8 cellular contexts compared by ENCODE assay signal in genomic region chr1:167533851-167534300, GRCh38. TPM values are rescaled to one million over a fixed set of nuclear protein-coding genes. Genes with fewer than 3 reads are reported as not detected.
DNase-seq lines count a peak whose midpoint lies in the region; ATAC-seq, FAIRE-seq and TF ChIP-seq lines count a peak whose summit lies in the region.

No MANE protein-coding gene starts in this region.

- H3K4me1 Mint-ChIP-seq in activated T-helper 17 cell treated with anti-CD3 and anti-CD28 coated beads, Interleukin-2, amount 50 U/mL, for 72 hours = peaks cover 2% of the 10 kb centered on the region

- DNase-seq in AG04449 (ENCODE audit: low read depth, low spot score) = no peak
- peak; percentile 60 to 63 for DNase-seq in Kasumi-1 (lab: John Stamatoyannopoulos, UW)
- DNase-seq in RPMI7951 (ENCODE audit: low read depth) = peak; percentile 43
- DNase-seq in foreskin fibroblast = peak; percentile 29 to 76
- DNase-seq in neuronal stem cell (ENCODE audit: low spot score) = peak; percentile 88
- peak; percentile 83 for DNase-seq in urothelium cell line (ENCODE audit: low spot score)

- no peaks in the 10 kb centered on the region for H3K9me3 Mint-ChIP-seq in activated T-helper 17 cell treated with anti-CD3 and anti-CD28 coated beads, Interleukin-2, amount 50 U/mL, for 72 hours

- no peak overlapping the region for H3K4me3 Mint-ChIP-seq in activated T-helper 17 cell treated with anti-CD3 and anti-CD28 coated beads, Interleukin-2, amount 50 U/mL, for 72 hours

- H3K27me3 Mint-ChIP-seq in activated T-helper 17 cell treated with anti-CD3 and anti-CD28 coated beads, Interleukin-2, amount 50 U/mL, for 72 hours = no peaks in the 10 kb centered on the region

- POLR2A ChIA-PET in AG04449 (lab: Yijun Ruan, JAX) = interaction anchor here (0.7 kb wide), 1 partner anchor 708 kb away, joined by 3 read pairs; no protein-coding TSS in a partner anchor

- no peaks in the 10 kb centered on the region for H3K9me3 ChIP-seq in neuronal stem cell (replicated peaks in 1 of 2; ENCODE audit: control insufficient read depth in 2 of 2, insufficient read depth in 1 of 2, low read depth in 1 of 2, low read length in 2 of 2)

- H3K9ac ChIP-seq in neuronal stem cell (ENCODE audit: low read depth, low read length, poor library complexity) = no peak overlapping the region

- ATAC-seq in GM18511 (IDR thresholded peaks at IDR 0.05; ENCODE audit: unreplicated experiment) = peak; percentile 76
- ATAC-seq in activated T-helper 17 cell treated with anti-CD3 and anti-CD28 coated beads, Interleukin-2, amount 50 U/mL, for 72 hours (replicated peaks) = peak; percentile 84

- no peak overlapping the region for H3K23ac ChIP-seq in neuronal stem cell (ENCODE audit: low read depth, low read length, poor library complexity)

- no peak for FAIRE-seq in urothelium cell line (lab: Jason Lieb, UNC)

- H2BK15ac ChIP-seq in neuronal stem cell (ENCODE audit: low read length) = no peak overlapping the region

- H3K79me1 ChIP-seq in neuronal stem cell (ENCODE audit: low read depth, low read length) = no peaks in the 10 kb centered on the region

- peaks cover 5 to 7% of the 10 kb centered on the region in 2 donors for H3K4me1 ChIP-seq in neuronal stem cell (ENCODE audit: control insufficient read depth in 2 of 2, insufficient read depth in 1 of 2, low read depth in 1 of 2, low read length in 2 of 2)

- H2BK5ac ChIP-seq in neuronal stem cell (ENCODE audit: low read length) = no peak overlapping the region

- TF ChIP-seq CTCF in AG04449 (IDR thresholded peaks at IDR 0.05; ENCODE audit: insufficient read depth, low read length, missing control alignments) (peak; percentile 84), foreskin fibroblast (IDR thresholded peaks at IDR 0.05; ENCODE audit: low read depth, low read length) (peak; percentile 97)

- no peak overlapping the region for H4K8ac ChIP-seq in neuronal stem cell (ENCODE audit: low read depth, low read length)

- no CpG with 5 or more reads among the region's 8 CpGs for WGBS in neuronal stem cell (ENCODE audit: extremely low coverage in 2 of 2, insufficient read length in 2 of 2, insufficient replicate concordance in 1 of 2), 2 donors

- CTCF ChIA-PET in AG04449 (lab: Yijun Ruan, JAX) = interaction anchor here (0.6 to 16.5 kb wide), 33 partner anchors 8 to 605 kb away, joined by 3 to 211 read pairs (median 4); partner anchors contain the start of gene CREG1

- no peak overlapping the region for H3K18ac ChIP-seq in neuronal stem cell (ENCODE audit: low read length)

- H3K27ac ChIP-seq in neuronal stem cell (replicated peaks; ENCODE audit: low read length) = peak overlapping the region; percentile 42

- no peak overlapping the region for H4K91ac ChIP-seq in neuronal stem cell (ENCODE audit: low read depth, low read length, poor library complexity)

- H2AK5ac ChIP-seq in neuronal stem cell (ENCODE audit: low read depth, low read length) = no peak overlapping the region

- H3K4me3 ChIP-seq in AG04449 (ENCODE audit: low read depth, low read length) (no peak overlapping the region), foreskin fibroblast (ENCODE audit: low read depth in 1 of 2, low read length in 2 of 2) (no peak overlapping the region), neuronal stem cell (ENCODE audit: low read length in 2 of 2) (no peak overlapping the region)

- no peak overlapping the region for H3K27ac Mint-ChIP-seq in activated T-helper 17 cell treated with anti-CD3 and anti-CD28 coated beads, Interleukin-2, amount 50 U/mL, for 72 hours

- no peak overlapping the region for H3K14ac ChIP-seq in neuronal stem cell (ENCODE audit: low read length)

- peak overlapping the region; percentile 68 for H2BK120ac ChIP-seq in neuronal stem cell (ENCODE audit: low read depth, low read length)

- H2BK12ac ChIP-seq in neuronal stem cell (ENCODE audit: low read length) = no peak overlapping the region

- no peaks in the 10 kb centered on the region for H3K36me3 ChIP-seq in neuronal stem cell (replicated peaks in 1 of 2; ENCODE audit: control insufficient read depth in 2 of 2, insufficient read depth in 2 of 2, low read length in 2 of 2)

- no peak overlapping the region for H3K4me2 ChIP-seq in neuronal stem cell (ENCODE audit: insufficient read depth, low read length, poor library complexity, severe bottlenecking)

- peak overlapping the region; percentile 90 for H2AFZ ChIP-seq in neuronal stem cell (ENCODE audit: low read length)

- no peak overlapping the region for H3K4ac ChIP-seq in neuronal stem cell (ENCODE audit: low read length)

- H3K36me3 Mint-ChIP-seq in activated T-helper 17 cell treated with anti-CD3 and anti-CD28 coated beads, Interleukin-2, amount 50 U/mL, for 72 hours (ENCODE audit: low read depth) = no peaks in the 10 kb centered on the region

- no peaks in the 10 kb centered on the region for H3K27me3 ChIP-seq in neuronal stem cell (ENCODE audit: control insufficient read depth in 3 of 3, insufficient read depth in 3 of 3, low read depth in 1 of 3, low read length in 3 of 3)

RNA-seq across cellular contexts. Expression of gene CD247, which starts 15.5 kb away (rescaled TPM):
- 0.20 TPM in 1 of 2 replicates, not detected in the other for total RNA-seq in RPMI7951 (2014; rRNA removed; shearing (Covaris generic))
- 100 to 1,000 TPM; 168 to 217 TPM for total RNA-seq in activated T-helper 17 cell treated with anti-CD3 and anti-CD28 coated beads, Interleukin-2, amount 50 U/mL, for 72 hours
- polyA plus RNA-seq in neuronal stem cell (2013, experiment 1 of 2) = 1.5 TPM
- 1.5 TPM for polyA plus RNA-seq in neuronal stem cell (2013, experiment 2 of 2)

RNA-seq across cellular contexts. Expression of gene CREG1, which starts 19.7 kb away (rescaled TPM):
- total RNA-seq in RPMI7951 (2014; rRNA removed; shearing (Covaris generic)) = 56.9 and 63.8 TPM in 2 replicates
- total RNA-seq in activated T-helper 17 cell treated with anti-CD3 and anti-CD28 coated beads, Interleukin-2, amount 50 U/mL, for 72 hours = 10 to 100 TPM; 10.8 to 13.2 TPM
- polyA plus RNA-seq in neuronal stem cell (2013, experiment 1 of 2) = 32.6 TPM
- 33.4 TPM for polyA plus RNA-seq in neuronal stem cell (2013, experiment 2 of 2)

Comparison
In these comparisons a context has a peak if more than half of its experiments do, and no peak if none do; other contexts are left out.
1. RNA of gene CD247, which starts 15.5 kb away (total RNA-seq): 168 to 217 TPM in activated T-helper 17 cell treated with anti-CD3 and anti-CD28 coated beads, Interleukin-2, amount 50 U/mL, for 72 hours; 0.20 TPM in RPMI7951; every median in the first group is over 100 times any median in the second.